ENCODE assay signal across 9 cellular contexts in genomic region chr11:62603072-62603408, GRCh38. TPM values are rescaled to one million over a fixed set of nuclear protein-coding genes. Genes with fewer than 3 reads are reported as not detected.
DNase-seq lines count a peak whose midpoint lies in the region; ATAC-seq and TF ChIP-seq lines count a peak whose summit lies in the region.
"Had no signal": no experiment of that assay in that cellular context is flagged by ENCODE, and none has a peak within 500 bp of the region (broad histone marks: within the 10 kb centered on the region; RNA-seq: fewer than 3 reads in every experiment).

No MANE protein-coding gene starts in this region.

- H3K27ac ChIP-seq in brain microvascular endothelial cell (no peak overlapping the region), lower lobe of right lung (peak overlapping the region; percentile 99), thyroid gland (peak overlapping the region in 2 of 3 donors; percentile 82 to 95)

- ATAC-seq in activated T-cell treated with anti-CD3 and anti-CD28 coated beads, Interleukin-2, amount 50 U/mL, for 4 hours: no peak
- no peak for ATAC-seq in lower lobe of right lung

- H3K27me3 ChIP-seq in brain microvascular endothelial cell (replicated peaks) (no peaks in the 10 kb centered on the region), lower lobe of right lung (ENCODE audit: low read depth) (no peaks in the 10 kb centered on the region), thyroid gland (no peaks in the 10 kb centered on the region), HAP-1 (ENCODE audit: low read depth) (no peaks in the 10 kb centered on the region)

- H3K27me3 Mint-ChIP-seq in activated T-cell treated with anti-CD3 and anti-CD28 coated beads, Interleukin-2, amount 50 U/mL, for 4 hours (ENCODE audit: low read depth): no peaks in the 10 kb centered on the region

- peaks cover 47% of the 10 kb centered on the region for H3K4me1 Mint-ChIP-seq in activated T-cell treated with anti-CD3 and anti-CD28 coated beads, Interleukin-2, amount 50 U/mL, for 4 hours (ENCODE audit: low read depth)

- intact Hi-C loops in lower lobe of right lung (cut with DNase I): no loop called here
- intact Hi-C loops in thyroid gland (cut with DNase I): no loop called here

- H3K9me3 ChIP-seq in lower lobe of right lung (no peaks in the 10 kb centered on the region), thyroid gland (no peaks in the 10 kb centered on the region), HAP-1 (no peaks in the 10 kb centered on the region)

- TF ChIP-seq CTCF in brain microvascular endothelial cell (IDR thresholded peaks at IDR 0.05; ENCODE audit: low read depth, low read length, missing control alignments): no peak
- no peak for TF ChIP-seq CTCF in lower lobe of right lung (IDR thresholded peaks at IDR 0.05)
- no peak for TF ChIP-seq CTCF in thyroid gland (IDR thresholded peaks at IDR 0.05)

- H3K4me3 ChIP-seq in brain microvascular endothelial cell (ENCODE audit: low read depth, low read length) (peak overlapping the region; percentile 93), lower lobe of right lung (peak overlapping the region; percentile 99), thyroid gland (replicated peaks in 1 of 3) (peak overlapping the region in 1 of 3 donors; percentile 86), HAP-1 (no peak overlapping the region)

- peak overlapping the region; percentile 73 for H3K4me3 Mint-ChIP-seq in activated T-cell treated with anti-CD3 and anti-CD28 coated beads, Interleukin-2, amount 50 U/mL, for 4 hours

- no peak for TF ChIP-seq POLR2A in thyroid gland (IDR thresholded peaks at IDR 0.05)

- H3K4me1 ChIP-seq in lower lobe of right lung: peaks cover 36% of the 10 kb centered on the region
- H3K4me1 ChIP-seq in thyroid gland: peaks cover 19 to 21% of the 10 kb centered on the region in 2 donors
- peaks cover 19% of the 10 kb centered on the region for H3K4me1 ChIP-seq in HAP-1

- WGBS in thyroid gland, 2 donors: 55 to 67% methylated on average over 12 to 13 of the region's 13 CpGs

- no peaks in the 10 kb centered on the region for H3K9me3 Mint-ChIP-seq in activated T-cell treated with anti-CD3 and anti-CD28 coated beads, Interleukin-2, amount 50 U/mL, for 4 hours

- in situ Hi-C loops in brain microvascular endothelial cell (cut with HindIII; ENCODE audit: low pct_ligation_motif_present, low sequenced_read_pairs) (no loop called here), HAP-1 (cut with MboI; ENCODE audit: low sequenced_read_pairs) (no loop called here)

- DNase-seq in activated T-cell treated with anti-CD3 and anti-CD28 coated beads, Interleukin-2, amount 50 U/mL, for 4 hours: no peak
- DNase-seq in activated T-cell treated with anti-CD3 and anti-CD28 coated beads, Interleukin-2, amount 50 U/mL, for 1 hour: no peak
- no peak for DNase-seq in brain microvascular endothelial cell
- no peak for DNase-seq in lower lobe of right lung
- no peak for DNase-seq in thyroid gland
- DNase-seq in HAP-1 (ENCODE audit: low spot score in 2 of 2): no peak
- DNase-seq in CD1c-positive myeloid dendritic cell (ENCODE audit: extremely low spot score): no peak
- no peak for DNase-seq in activated effector memory CD4-positive, alpha-beta T cell treated with Interleukin-2 at 50 U/mL for 16 hours
- DNase-seq: DND-41 had no signal

- H3K36me3 ChIP-seq in brain microvascular endothelial cell (replicated peaks): peaks cover 11% of the 10 kb centered on the region
- peaks cover 56% of the 10 kb centered on the region for H3K36me3 ChIP-seq in lower lobe of right lung
- peaks cover 5 to 10% of the 10 kb centered on the region in 2 donors for H3K36me3 ChIP-seq in thyroid gland
- peaks cover 64% of the 10 kb centered on the region for H3K36me3 ChIP-seq in HAP-1 (replicated peaks)

- peaks cover 54% of the 10 kb centered on the region for H3K36me3 Mint-ChIP-seq in activated T-cell treated with anti-CD3 and anti-CD28 coated beads, Interleukin-2, amount 50 U/mL, for 4 hours (ENCODE audit: insufficient read depth)

RNA-seq across cellular contexts. Expression of gene MTA2, which starts 1.4 kb away (rescaled TPM):
- 100 to 1,000 TPM; 217 to 224 (median 220) TPM for total RNA-seq in activated T-cell treated with anti-CD3 and anti-CD28 coated beads, Interleukin-2, amount 50 U/mL, for 4 hours
- total RNA-seq in lower lobe of right lung: 68.4 TPM
- total RNA-seq in thyroid gland: 10 to 100 TPM; 65.3 to 76.7 (median 70.7) TPM

RNA-seq across cellular contexts. Expression of gene EML3, which starts 9.5 kb away (rescaled TPM):
- total RNA-seq in activated T-cell treated with anti-CD3 and anti-CD28 coated beads, Interleukin-2, amount 50 U/mL, for 4 hours: 100 to 1,000 TPM; 145 to 160 (median 155) TPM
- 69.3 TPM for total RNA-seq in lower lobe of right lung
- 10 to 100 TPM; 28.3 to 58.0 (median 46.6) TPM for total RNA-seq in thyroid gland

RNA-seq across cellular contexts. Expression of gene ROM1, which starts 10.0 kb away (rescaled TPM):
- total RNA-seq in activated T-cell treated with anti-CD3 and anti-CD28 coated beads, Interleukin-2, amount 50 U/mL, for 4 hours: 1 to 10 TPM; 5.8 to 6.6 (median 5.8) TPM
- total RNA-seq in lower lobe of right lung (5.6 TPM), thyroid gland (1 to 10 TPM; 2.5 to 7.0 (median 5.2) TPM)

RNA-seq across cellular contexts. Expression of gene TUT1, which starts 11.7 kb away (rescaled TPM):
- total RNA-seq in activated T-cell treated with anti-CD3 and anti-CD28 coated beads, Interleukin-2, amount 50 U/mL, for 4 hours: 10 to 100 TPM; 39.4 to 46.1 (median 41.6) TPM
- total RNA-seq in lower lobe of right lung (15.8 TPM), thyroid gland (10 to 100 TPM; 13.7 to 20.0 (median 16.1) TPM)

RNA-seq across cellular contexts. Expression of gene B3GAT3, which starts 18.7 kb away (rescaled TPM):
- 10 to 100 TPM; 58.2 to 66.2 (median 59.7) TPM for total RNA-seq in activated T-cell treated with anti-CD3 and anti-CD28 coated beads, Interleukin-2, amount 50 U/mL, for 4 hours
- total RNA-seq in lower lobe of right lung: 32.6 TPM
- total RNA-seq in thyroid gland: 10 to 100 TPM; 23.0 to 33.4 (median 25.1) TPM
